Comparison of ENCODE assay signal across 28 cellular contexts in the genomic region with DNA sequence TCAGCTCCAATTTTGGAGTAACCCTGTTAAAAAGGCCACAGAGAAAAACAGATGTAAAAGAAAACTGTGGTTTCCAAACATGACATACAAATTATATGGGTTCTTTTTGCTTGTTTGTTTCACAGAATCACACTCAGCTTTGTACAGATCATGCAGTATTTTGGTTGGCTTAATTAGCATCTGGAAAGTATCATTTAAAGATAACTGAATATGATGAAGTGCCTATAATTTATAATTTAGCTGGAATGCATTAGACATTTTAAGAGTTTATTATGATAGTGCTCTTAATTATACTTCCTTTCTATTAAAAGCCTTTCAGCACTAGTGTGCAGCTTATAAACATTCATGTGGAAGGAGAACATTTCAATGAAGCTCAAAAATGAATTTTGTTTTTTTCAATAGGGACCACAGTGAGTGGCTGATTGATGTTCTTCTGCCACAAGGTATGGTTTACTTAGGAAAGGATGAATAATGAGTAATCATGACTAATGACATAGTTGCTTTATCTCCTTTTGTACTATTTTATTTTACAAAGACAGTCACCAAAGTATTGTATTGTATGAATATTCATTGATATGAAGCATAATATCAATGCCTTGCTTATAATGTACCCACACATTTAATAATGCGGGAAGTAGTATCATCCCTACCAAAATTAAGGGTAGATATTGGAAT.
"Had no signal": no experiment of that assay in that cellular context is flagged by ENCODE, and none has a peak within 500 bp of the region (broad histone marks: within the 10 kb centered on the region; RNA-seq: fewer than 3 reads in every experiment).

No MANE protein-coding gene starts in this region.

- H3K4me1 ChIP-seq: gastroesophageal sphincter, lower lobe of right lung, right lobe of liver, suprapubic skin, transverse colon, upper lobe of right lung, uterus had no signal

- DNase-seq: cortex of kidney; effector memory CD8-positive, alpha-beta T cell; foreskin fibroblast; heart right ventricle; hippocampal formation; islet precursor cell; left ventricle myocardium superior; lower lobe of right lung; naive B cell; right lobe of liver; small intestine; stimulated activated CD4-positive, alpha-beta T cell treated with anti-CD3 and anti-CD28 coated beads, Interleukin-12 subunit alpha, Interleukin-12 subunit beta, amount 100 ng/mL, for 4 hours; stimulated activated CD4-positive, alpha-beta T cell treated with anti-CD3 and anti-CD28 coated beads, Interleukin-1b, Interleukin-23, amount 100 ng/mL, for 48 hours; stimulated activated CD4-positive, alpha-beta T cell treated with anti-CD3 and anti-CD28 coated beads, Interleukin-4, amount 100 ng/mL, for 1 hour; stimulated activated CD8-positive, alpha-beta memory T cell treated with anti-CD3 and anti-CD28 coated beads, Interleukin-4, amount 100 ng/mL, for 48 hours; stimulated activated naive CD4-positive, alpha-beta T cell; stimulated activated naive CD8-positive, alpha-beta T cell treated with anti-CD3 and anti-CD28 coated beads, Interleukin-15, amount 100 ng/mL, for 72 hours; transverse colon; upper lobe of right lung; uterus had no signal

- H3K4me3 Mint-ChIP-seq: effector memory CD8-positive, alpha-beta T cell; memory B cell; naive B cell; natural killer cell treated with Interleukin-12 subunit alpha and Interleukin-12 subunit beta and Interleukin-15 and Interleukin-18, amount 100 ng/mL, for 72 hours; neural crest cell; stimulated activated naive CD8-positive, alpha-beta T cell treated with anti-CD3 and anti-CD28 coated beads, Interleukin-15, amount 100 ng/mL, for 72 hours had no signal

- H3K4me1 Mint-ChIP-seq: neural crest cell; stimulated activated naive CD8-positive, alpha-beta T cell treated with anti-CD3 and anti-CD28 coated beads, Interleukin-15, amount 100 ng/mL, for 72 hours had no signal

- H3K27ac ChIP-seq: gastroesophageal sphincter, heart right ventricle, lower lobe of right lung, neutrophil, parathyroid adenoma, right lobe of liver, suprapubic skin, transverse colon, upper lobe of right lung, uterus had no signal

- H3K9me3 Mint-ChIP-seq: effector memory CD8-positive, alpha-beta T cell; memory B cell; naive B cell; natural killer cell treated with Interleukin-12 subunit alpha and Interleukin-12 subunit beta and Interleukin-15 and Interleukin-18, amount 100 ng/mL, for 72 hours; neural crest cell; stimulated activated naive CD8-positive, alpha-beta T cell treated with anti-CD3 and anti-CD28 coated beads, Interleukin-15, amount 100 ng/mL, for 72 hours had no signal

- H3K27ac Mint-ChIP-seq: effector memory CD8-positive, alpha-beta T cell; memory B cell; naive B cell; natural killer cell treated with Interleukin-12 subunit alpha and Interleukin-12 subunit beta and Interleukin-15 and Interleukin-18, amount 100 ng/mL, for 72 hours; progenitor cell of endocrine pancreas; stimulated activated naive CD8-positive, alpha-beta T cell treated with anti-CD3 and anti-CD28 coated beads, Interleukin-15, amount 100 ng/mL, for 72 hours had no signal

- H3K4me3 ChIP-seq: gastroesophageal sphincter, heart right ventricle, lower lobe of right lung, right lobe of liver, suprapubic skin, transverse colon, upper lobe of right lung, uterus had no signal

- ATAC-seq: effector memory CD8-positive, alpha-beta T cell; gastroesophageal sphincter; heart right ventricle; left ventricle myocardium superior; lower lobe of right lung; natural killer cell treated with Interleukin-12 subunit alpha and Interleukin-12 subunit beta and Interleukin-15 and Interleukin-18, amount 100 ng/mL, for 72 hours; right lobe of liver; stimulated activated naive CD8-positive, alpha-beta T cell treated with anti-CD3 and anti-CD28 coated beads, Interleukin-15, amount 100 ng/mL, for 72 hours; upper lobe of right lung had no signal

- H3K36me3 ChIP-seq: gastroesophageal sphincter, heart right ventricle, lower lobe of right lung, neutrophil, right lobe of liver, suprapubic skin, transverse colon, upper lobe of right lung, uterus had no signal

- H3K27me3 Mint-ChIP-seq: progenitor cell of endocrine pancreas had no signal

- H3K27me3 ChIP-seq: gastroesophageal sphincter, neutrophil, right lobe of liver, suprapubic skin, transverse colon, upper lobe of right lung, uterus had no signal

- H3K36me3 Mint-ChIP-seq: memory B cell; naive B cell; natural killer cell treated with Interleukin-12 subunit alpha and Interleukin-12 subunit beta and Interleukin-15 and Interleukin-18, amount 100 ng/mL, for 72 hours had no signal

- H3K9me3 ChIP-seq: gastroesophageal sphincter, heart right ventricle, lower lobe of right lung, neutrophil, right lobe of liver, suprapubic skin, transverse colon, upper lobe of right lung, uterus had no signal
